In the genomic region with DNA sequence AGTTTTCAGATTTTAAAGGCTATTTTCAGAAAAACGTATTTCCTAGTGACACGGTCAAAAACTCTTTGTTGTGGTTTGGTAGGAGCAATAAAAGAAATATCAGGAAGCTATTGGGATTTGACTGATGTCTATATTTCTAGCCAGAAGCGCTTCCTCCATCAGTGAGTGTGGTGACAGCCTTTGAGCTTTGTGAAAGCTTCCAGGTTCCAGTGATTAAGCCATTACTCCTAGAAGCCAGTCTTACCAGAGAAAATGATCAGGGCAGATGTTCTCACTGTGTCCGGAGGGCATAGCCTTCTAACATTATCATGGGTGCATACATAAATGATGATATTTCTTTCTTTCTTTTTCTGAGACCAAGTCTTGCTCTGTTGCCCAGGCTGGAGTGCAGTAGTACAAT, we compare ENCODE assay signal across 1 cellular context.
TF ChIP-seq lines count a peak whose summit lies in the region.

No MANE protein-coding gene starts in this region.

TF ChIP-seq in H1, 55 proteins besides CTCF, POLR2A, EP300 and RAD21 (continued from another document):
- TF ChIP-seq TBP (IDR thresholded peaks at IDR 0.05; ENCODE audit: low read depth, low read length) (no peak), BRCA1 (IDR thresholded peaks at IDR 0.05; ENCODE audit: low read depth, low read length) (no peak), JUN (IDR thresholded peaks at IDR 0.05; ENCODE audit: low read depth, low read length) (no peak), SRF (IDR thresholded peaks at IDR 0.05; ENCODE audit: low read depth, low read length) (no peak), NRF1 (IDR thresholded peaks at IDR 0.05; ENCODE audit: low read depth, low read length) (no peak), PHF8 (conservative IDR thresholded peaks at IDR 0.05; ENCODE audit: low read depth, low read length) (no peak), SIN3A (conservative IDR thresholded peaks at IDR 0.05 in 1 of 2, IDR thresholded peaks at IDR 0.05 in 1 of 2; ENCODE audit: low read depth in 1 of 2, low read length in 2 of 2) (no peak), KDM1A (IDR thresholded peaks at IDR 0.05; ENCODE audit: borderline replicate concordance, low read length) (no peak)
- TF ChIP-seq, protein P1, sequence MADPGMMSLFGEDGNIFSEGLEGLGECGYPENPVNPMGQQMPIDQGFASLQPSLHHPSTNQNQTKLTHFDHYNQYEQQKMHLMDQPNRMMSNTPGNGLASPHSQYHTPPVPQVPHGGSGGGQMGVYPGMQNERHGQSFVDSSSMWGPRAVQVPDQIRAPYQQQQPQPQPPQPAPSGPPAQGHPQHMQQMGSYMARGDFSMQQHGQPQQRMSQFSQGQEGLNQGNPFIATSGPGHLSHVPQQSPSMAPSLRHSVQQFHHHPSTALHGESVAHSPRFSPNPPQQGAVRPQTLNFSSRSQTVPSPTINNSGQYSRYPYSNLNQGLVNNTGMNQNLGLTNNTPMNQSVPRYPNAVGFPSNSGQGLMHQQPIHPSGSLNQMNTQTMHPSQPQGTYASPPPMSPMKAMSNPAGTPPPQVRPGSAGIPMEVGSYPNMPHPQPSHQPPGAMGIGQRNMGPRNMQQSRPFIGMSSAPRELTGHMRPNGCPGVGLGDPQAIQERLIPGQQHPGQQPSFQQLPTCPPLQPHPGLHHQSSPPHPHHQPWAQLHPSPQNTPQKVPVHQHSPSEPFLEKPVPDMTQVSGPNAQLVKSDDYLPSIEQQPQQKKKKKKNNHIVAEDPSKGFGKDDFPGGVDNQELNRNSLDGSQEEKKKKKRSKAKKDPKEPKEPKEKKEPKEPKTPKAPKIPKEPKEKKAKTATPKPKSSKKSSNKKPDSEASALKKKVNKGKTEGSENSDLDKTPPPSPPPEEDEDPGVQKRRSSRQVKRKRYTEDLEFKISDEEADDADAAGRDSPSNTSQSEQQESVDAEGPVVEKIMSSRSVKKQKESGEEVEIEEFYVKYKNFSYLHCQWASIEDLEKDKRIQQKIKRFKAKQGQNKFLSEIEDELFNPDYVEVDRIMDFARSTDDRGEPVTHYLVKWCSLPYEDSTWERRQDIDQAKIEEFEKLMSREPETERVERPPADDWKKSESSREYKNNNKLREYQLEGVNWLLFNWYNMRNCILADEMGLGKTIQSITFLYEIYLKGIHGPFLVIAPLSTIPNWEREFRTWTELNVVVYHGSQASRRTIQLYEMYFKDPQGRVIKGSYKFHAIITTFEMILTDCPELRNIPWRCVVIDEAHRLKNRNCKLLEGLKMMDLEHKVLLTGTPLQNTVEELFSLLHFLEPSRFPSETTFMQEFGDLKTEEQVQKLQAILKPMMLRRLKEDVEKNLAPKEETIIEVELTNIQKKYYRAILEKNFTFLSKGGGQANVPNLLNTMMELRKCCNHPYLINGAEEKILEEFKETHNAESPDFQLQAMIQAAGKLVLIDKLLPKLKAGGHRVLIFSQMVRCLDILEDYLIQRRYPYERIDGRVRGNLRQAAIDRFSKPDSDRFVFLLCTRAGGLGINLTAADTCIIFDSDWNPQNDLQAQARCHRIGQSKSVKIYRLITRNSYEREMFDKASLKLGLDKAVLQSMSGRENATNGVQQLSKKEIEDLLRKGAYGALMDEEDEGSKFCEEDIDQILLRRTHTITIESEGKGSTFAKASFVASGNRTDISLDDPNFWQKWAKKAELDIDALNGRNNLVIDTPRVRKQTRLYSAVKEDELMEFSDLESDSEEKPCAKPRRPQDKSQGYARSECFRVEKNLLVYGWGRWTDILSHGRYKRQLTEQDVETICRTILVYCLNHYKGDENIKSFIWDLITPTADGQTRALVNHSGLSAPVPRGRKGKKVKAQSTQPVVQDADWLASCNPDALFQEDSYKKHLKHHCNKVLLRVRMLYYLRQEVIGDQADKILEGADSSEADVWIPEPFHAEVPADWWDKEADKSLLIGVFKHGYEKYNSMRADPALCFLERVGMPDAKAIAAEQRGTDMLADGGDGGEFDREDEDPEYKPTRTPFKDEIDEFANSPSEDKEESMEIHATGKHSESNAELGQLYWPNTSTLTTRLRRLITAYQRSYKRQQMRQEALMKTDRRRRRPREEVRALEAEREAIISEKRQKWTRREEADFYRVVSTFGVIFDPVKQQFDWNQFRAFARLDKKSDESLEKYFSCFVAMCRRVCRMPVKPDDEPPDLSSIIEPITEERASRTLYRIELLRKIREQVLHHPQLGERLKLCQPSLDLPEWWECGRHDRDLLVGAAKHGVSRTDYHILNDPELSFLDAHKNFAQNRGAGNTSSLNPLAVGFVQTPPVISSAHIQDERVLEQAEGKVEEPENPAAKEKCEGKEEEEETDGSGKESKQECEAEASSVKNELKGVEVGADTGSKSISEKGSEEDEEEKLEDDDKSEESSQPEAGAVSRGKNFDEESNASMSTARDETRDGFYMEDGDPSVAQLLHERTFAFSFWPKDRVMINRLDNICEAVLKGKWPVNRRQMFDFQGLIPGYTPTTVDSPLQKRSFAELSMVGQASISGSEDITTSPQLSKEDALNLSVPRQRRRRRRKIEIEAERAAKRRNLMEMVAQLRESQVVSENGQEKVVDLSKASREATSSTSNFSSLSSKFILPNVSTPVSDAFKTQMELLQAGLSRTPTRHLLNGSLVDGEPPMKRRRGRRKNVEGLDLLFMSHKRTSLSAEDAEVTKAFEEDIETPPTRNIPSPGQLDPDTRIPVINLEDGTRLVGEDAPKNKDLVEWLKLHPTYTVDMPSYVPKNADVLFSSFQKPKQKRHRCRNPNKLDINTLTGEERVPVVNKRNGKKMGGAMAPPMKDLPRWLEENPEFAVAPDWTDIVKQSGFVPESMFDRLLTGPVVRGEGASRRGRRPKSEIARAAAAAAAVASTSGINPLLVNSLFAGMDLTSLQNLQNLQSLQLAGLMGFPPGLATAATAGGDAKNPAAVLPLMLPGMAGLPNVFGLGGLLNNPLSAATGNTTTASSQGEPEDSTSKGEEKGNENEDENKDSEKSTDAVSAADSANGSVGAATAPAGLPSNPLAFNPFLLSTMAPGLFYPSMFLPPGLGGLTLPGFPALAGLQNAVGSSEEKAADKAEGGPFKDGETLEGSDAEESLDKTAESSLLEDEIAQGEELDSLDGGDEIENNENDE (IDR thresholded peaks at IDR 0.05; ENCODE audit: insufficient replicate concordance, low read length) = no peak
TF ChIP-seq in H1: peak in this region for 0.
